ENCODE assay signal across 1 cellular context in genomic region chr1:69540052-69540451, GRCh38.
A peak's percentile ranks its signal among the peaks of the same experiment; 100 is the strongest.
TF ChIP-seq lines count a peak whose summit lies in the region.

No MANE protein-coding gene starts in this region.

TF ChIP-seq in K562, 482 proteins besides CTCF, POLR2A, EP300 and RAD21 (continued from another document and continues in another):
- TF ChIP-seq CBX1 (IDR thresholded peaks at IDR 0.05; ENCODE audit: low read depth) (no peak), CHD4 (IDR thresholded peaks at IDR 0.05; ENCODE audit: insufficient read depth, insufficient replicate concordance, low read depth, low read length, poor library complexity, severe bottlenecking) (no peak), ZBTB12 (CRISPR knock-in tag; IDR thresholded peaks at IDR 0.05) (no peak), NCOA2 (IDR thresholded peaks at IDR 0.05; ENCODE audit: partially characterized antibody in 2 of 2) (peak; percentile 52 to 58), TAL1 (IDR thresholded peaks at IDR 0.05) (peak; percentile 96), ZNF780A (CRISPR knock-in tag; IDR thresholded peaks at IDR 0.05) (no peak), FOXP1 (CRISPR knock-in tag; IDR thresholded peaks at IDR 0.05) (no peak), NCOA1 (IDR thresholded peaks at IDR 0.05; ENCODE audit: low read depth) (peak; percentile 88; the same call in 1 of the 2 replicates), ZNF431 (CRISPR knock-in tag; IDR thresholded peaks at IDR 0.05) (no peak), MCM2 (IDR thresholded peaks at IDR 0.05; ENCODE audit: low read depth) (no peak), MEF2D (tag; conservative IDR thresholded peaks at IDR 0.05; ENCODE audit: low read depth) (no peak), DPF2 (IDR thresholded peaks at IDR 0.05) (peak; percentile 94), PTBP1 (IDR thresholded peaks at IDR 0.05; ENCODE audit: low read depth, low read length) (no peak), ZNF778 (CRISPR knock-in tag; IDR thresholded peaks at IDR 0.05) (no peak), HNRNPH1 (optimal IDR thresholded peaks at IDR 0.05; ENCODE audit: low read depth, low read length) (no peak), ZC3H11A (IDR thresholded peaks at IDR 0.05; ENCODE audit: low read depth, low read length) (no peak), SRSF9 (IDR thresholded peaks at IDR 0.05; ENCODE audit: borderline replicate concordance, low read depth, low read length) (no peak), TRIM28 (IDR thresholded peaks at IDR 0.05) (no peak), ARNT (IDR thresholded peaks at IDR 0.05) (peak; percentile 58 to 86; a peak in 3 of 4 replicates), PPARD (CRISPR knock-in tag; IDR thresholded peaks at IDR 0.05) (no peak), L3MBTL2 (IDR thresholded peaks at IDR 0.05) (peak; percentile 55), ZNF644 (tag; IDR thresholded peaks at IDR 0.05; ENCODE audit: low read depth) (no peak), FOS (IDR thresholded peaks at IDR 0.05; ENCODE audit: extremely low read depth, insufficient read length) (no peak), CREB3L1 (IDR thresholded peaks at IDR 0.05; ENCODE audit: borderline replicate concordance, low read depth) (no peak), MTA3 (IDR thresholded peaks at IDR 0.05; ENCODE audit: borderline replicate concordance) (peak; percentile 40; the same call in 1 of the 2 replicates), CEBPB (tag; IDR thresholded peaks at IDR 0.05) (no peak), ZNF274 (IDR thresholded peaks at IDR 0.05; ENCODE audit: borderline replicate concordance, low read depth, low read length) (peak; percentile 62; the same call in 1 of the 2 replicates), CEBPZ (IDR thresholded peaks at IDR 0.05; ENCODE audit: borderline replicate concordance, low read depth, low read length) (no peak), FOXK2 (conservative IDR thresholded peaks at IDR 0.05 in 1 of 2, IDR thresholded peaks at IDR 0.05 in 1 of 2; ENCODE audit: low read depth in 2 of 2) (0 out of 4 replicates have a peak, but pooled peaks of 1 of the 2 experiments have one; percentile 25), ZFX (CRISPR knock-in tag; IDR thresholded peaks at IDR 0.05) (no peak), ZNF584 (CRISPR knock-in tag; IDR thresholded peaks at IDR 0.05; ENCODE audit: low read depth) (no peak; the same call in 1 of the 2 replicates), HBP1 (CRISPR knock-in tag; IDR thresholded peaks at IDR 0.05) (no peak), ZNF408 (CRISPR knock-in tag; IDR thresholded peaks at IDR 0.05; ENCODE audit: low read depth) (no peak), KDM4B (IDR thresholded peaks at IDR 0.05; ENCODE audit: borderline replicate concordance in 2 of 2, low read depth in 1 of 2) (no peak)
- TF ChIP-seq, protein P1, sequence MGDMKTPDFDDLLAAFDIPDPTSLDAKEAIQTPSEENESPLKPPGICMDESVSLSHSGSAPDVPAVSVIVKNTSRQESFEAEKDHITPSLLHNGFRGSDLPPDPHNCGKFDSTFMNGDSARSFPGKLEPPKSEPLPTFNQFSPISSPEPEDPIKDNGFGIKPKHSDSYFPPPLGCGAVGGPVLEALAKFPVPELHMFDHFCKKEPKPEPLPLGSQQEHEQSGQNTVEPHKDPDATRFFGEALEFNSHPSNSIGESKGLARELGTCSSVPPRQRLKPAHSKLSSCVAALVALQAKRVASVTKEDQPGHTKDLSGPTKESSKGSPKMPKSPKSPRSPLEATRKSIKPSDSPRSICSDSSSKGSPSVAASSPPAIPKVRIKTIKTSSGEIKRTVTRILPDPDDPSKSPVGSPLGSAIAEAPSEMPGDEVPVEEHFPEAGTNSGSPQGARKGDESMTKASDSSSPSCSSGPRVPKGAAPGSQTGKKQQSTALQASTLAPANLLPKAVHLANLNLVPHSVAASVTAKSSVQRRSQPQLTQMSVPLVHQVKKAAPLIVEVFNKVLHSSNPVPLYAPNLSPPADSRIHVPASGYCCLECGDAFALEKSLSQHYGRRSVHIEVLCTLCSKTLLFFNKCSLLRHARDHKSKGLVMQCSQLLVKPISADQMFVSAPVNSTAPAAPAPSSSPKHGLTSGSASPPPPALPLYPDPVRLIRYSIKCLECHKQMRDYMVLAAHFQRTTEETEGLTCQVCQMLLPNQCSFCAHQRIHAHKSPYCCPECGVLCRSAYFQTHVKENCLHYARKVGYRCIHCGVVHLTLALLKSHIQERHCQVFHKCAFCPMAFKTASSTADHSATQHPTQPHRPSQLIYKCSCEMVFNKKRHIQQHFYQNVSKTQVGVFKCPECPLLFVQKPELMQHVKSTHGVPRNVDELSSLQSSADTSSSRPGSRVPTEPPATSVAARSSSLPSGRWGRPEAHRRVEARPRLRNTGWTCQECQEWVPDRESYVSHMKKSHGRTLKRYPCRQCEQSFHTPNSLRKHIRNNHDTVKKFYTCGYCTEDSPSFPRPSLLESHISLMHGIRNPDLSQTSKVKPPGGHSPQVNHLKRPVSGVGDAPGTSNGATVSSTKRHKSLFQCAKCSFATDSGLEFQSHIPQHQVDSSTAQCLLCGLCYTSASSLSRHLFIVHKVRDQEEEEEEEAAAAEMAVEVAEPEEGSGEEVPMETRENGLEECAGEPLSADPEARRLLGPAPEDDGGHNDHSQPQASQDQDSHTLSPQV (IDR thresholded peaks at IDR 0.05) = peak; percentile 68
- TF ChIP-seq, protein P2, sequence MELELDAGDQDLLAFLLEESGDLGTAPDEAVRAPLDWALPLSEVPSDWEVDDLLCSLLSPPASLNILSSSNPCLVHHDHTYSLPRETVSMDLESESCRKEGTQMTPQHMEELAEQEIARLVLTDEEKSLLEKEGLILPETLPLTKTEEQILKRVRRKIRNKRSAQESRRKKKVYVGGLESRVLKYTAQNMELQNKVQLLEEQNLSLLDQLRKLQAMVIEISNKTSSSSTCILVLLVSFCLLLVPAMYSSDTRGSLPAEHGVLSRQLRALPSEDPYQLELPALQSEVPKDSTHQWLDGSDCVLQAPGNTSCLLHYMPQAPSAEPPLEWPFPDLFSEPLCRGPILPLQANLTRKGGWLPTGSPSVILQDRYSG (tag; conservative IDR thresholded peaks at IDR 0.05; ENCODE audit: low read depth) = no peak
- TF ChIP-seq, protein P3, sequence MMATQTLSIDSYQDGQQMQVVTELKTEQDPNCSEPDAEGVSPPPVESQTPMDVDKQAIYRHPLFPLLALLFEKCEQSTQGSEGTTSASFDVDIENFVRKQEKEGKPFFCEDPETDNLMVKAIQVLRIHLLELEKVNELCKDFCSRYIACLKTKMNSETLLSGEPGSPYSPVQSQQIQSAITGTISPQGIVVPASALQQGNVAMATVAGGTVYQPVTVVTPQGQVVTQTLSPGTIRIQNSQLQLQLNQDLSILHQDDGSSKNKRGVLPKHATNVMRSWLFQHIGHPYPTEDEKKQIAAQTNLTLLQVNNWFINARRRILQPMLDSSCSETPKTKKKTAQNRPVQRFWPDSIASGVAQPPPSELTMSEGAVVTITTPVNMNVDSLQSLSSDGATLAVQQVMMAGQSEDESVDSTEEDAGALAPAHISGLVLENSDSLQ (IDR thresholded peaks at IDR 0.05) = peak; percentile 30; the same call in 1 of the 2 replicates
- TF ChIP-seq, protein P4, sequence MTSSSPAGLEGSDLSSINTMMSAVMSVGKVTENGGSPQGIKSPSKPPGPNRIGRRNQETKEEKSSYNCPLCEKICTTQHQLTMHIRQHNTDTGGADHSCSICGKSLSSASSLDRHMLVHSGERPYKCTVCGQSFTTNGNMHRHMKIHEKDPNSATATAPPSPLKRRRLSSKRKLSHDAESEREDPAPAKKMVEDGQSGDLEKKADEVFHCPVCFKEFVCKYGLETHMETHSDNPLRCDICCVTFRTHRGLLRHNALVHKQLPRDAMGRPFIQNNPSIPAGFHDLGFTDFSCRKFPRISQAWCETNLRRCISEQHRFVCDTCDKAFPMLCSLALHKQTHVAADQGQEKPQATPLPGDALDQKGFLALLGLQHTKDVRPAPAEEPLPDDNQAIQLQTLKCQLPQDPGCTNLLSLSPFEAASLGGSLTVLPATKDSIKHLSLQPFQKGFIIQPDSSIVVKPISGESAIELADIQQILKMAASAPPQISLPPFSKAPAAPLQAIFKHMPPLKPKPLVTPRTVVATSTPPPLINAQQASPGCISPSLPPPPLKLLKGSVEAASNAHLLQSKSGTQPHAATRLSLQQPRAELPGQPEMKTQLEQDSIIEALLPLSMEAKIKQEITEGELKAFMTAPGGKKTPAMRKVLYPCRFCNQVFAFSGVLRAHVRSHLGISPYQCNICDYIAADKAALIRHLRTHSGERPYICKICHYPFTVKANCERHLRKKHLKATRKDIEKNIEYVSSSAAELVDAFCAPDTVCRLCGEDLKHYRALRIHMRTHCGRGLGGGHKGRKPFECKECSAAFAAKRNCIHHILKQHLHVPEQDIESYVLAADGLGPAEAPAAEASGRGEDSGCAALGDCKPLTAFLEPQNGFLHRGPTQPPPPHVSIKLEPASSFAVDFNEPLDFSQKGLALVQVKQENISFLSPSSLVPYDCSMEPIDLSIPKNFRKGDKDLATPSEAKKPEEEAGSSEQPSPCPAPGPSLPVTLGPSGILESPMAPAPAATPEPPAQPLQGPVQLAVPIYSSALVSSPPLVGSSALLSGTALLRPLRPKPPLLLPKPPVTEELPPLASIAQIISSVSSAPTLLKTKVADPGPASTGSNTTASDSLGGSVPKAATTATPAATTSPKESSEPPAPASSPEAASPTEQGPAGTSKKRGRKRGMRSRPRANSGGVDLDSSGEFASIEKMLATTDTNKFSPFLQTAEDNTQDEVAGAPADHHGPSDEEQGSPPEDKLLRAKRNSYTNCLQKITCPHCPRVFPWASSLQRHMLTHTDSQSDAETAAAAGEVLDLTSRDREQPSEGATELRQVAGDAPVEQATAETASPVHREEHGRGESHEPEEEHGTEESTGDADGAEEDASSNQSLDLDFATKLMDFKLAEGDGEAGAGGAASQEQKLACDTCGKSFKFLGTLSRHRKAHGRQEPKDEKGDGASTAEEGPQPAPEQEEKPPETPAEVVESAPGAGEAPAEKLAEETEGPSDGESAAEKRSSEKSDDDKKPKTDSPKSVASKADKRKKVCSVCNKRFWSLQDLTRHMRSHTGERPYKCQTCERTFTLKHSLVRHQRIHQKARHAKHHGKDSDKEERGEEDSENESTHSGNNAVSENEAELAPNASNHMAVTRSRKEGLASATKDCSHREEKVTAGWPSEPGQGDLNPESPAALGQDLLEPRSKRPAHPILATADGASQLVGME (CRISPR knock-in tag; IDR thresholded peaks at IDR 0.05) = no peak
- TF ChIP-seq, protein P5, sequence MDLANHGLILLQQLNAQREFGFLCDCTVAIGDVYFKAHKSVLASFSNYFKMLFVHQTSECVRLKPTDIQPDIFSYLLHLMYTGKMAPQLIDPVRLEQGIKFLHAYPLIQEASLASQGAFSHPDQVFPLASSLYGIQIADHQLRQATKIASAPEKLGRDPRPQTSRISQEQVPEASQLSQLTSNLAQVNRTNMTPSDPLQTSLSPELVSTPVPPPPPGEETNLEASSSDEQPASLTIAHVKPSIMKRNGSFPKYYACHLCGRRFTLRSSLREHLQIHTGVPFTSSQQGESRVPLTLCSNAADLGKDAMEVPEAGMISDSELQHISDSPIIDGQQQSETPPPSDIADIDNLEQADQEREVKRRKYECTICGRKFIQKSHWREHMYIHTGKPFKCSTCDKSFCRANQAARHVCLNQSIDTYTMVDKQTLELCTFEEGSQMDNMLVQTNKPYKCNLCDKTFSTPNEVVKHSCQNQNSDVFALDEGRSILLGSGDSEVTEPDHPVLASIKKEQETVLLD (IDR thresholded peaks at IDR 0.05) = no peak
